In the genomic region with DNA sequence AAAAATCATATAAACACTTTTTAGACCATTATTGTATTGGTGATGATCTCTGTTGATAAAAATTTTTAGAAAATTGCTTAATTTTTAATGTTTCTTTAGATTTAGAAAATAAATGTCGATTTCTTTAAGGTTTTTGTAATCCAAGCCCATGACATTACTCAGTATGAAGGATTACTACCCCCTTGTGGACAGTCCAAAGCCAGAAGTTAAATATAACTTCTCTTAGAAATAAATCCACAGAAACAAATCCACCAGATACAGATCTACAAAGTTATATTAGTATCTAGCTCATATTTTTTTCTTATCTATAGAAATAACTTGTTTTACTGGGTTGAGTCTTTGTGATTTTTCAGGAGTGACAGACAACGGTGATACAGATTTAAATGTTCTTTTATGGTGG, we compare ENCODE assay signal across 8 cellular contexts. TPM values are rescaled to one million over a fixed set of nuclear protein-coding genes. Genes with fewer than 3 reads are reported as not detected.
DNase-seq lines count a peak whose midpoint lies in the region; ATAC-seq, FAIRE-seq and TF ChIP-seq lines count a peak whose summit lies in the region.

No MANE protein-coding gene starts in this region.

- no peak overlapping the region for H3K27ac ChIP-seq in esophagus muscularis mucosa (replicated peaks in 1 of 4)
- H3K27ac ChIP-seq in spleen, result no peak overlapping the region

- TF ChIP-seq EP300 in esophagus muscularis mucosa (IDR thresholded peaks at IDR 0.05), result no peak

- no peak overlapping the region for H3K4me3 ChIP-seq in esophagus muscularis mucosa
- H3K4me3 ChIP-seq in spleen, result no peak overlapping the region

- peak; percentile 15 to 54 (median 34) for TF ChIP-seq CTCF in esophagus muscularis mucosa (IDR thresholded peaks at IDR 0.05)
- TF ChIP-seq CTCF in spleen (IDR thresholded peaks at IDR 0.05 in 8 of 11, conservative IDR thresholded peaks at IDR 0.05 in 3 of 11), result peak in 7 of 11 experiments; percentile 21 to 42 (median 31)

- FAIRE-seq in RCC 7860 (lab: Jason Lieb, UNC), result peak; percentile 76

- H3K9me3 ChIP-seq in esophagus muscularis mucosa (no peaks in the 10 kb centered on the region), spleen (no peaks in the 10 kb centered on the region)

- H3K36me3 ChIP-seq in esophagus muscularis mucosa (peaks cover 0 to 21% (median 2%) of the 10 kb centered on the region in 4 donors), spleen (peaks cover 0 to 42% (median 0%) of the 10 kb centered on the region in 6 donors)

- 67% methylated on average over 2 of the region's 2 CpGs for WGBS in esophagus muscularis mucosa
- WGBS in spleen, 5 donors, result 74 to 85% (median 79%) methylated on average over 2 of the region's 2 CpGs

- ATAC-seq in GM18502 (IDR thresholded peaks at IDR 0.05; ENCODE audit: poor library complexity, unreplicated experiment), result no peak

- no peak for TF ChIP-seq POLR2A in esophagus muscularis mucosa (IDR thresholded peaks at IDR 0.05; ENCODE audit: low read depth)
- TF ChIP-seq POLR2A in spleen (IDR thresholded peaks at IDR 0.05), result no peak

- H3K4me1 ChIP-seq in esophagus muscularis mucosa (no peaks in the 10 kb centered on the region), spleen (no peaks in the 10 kb centered on the region)

- intact Hi-C loops in esophagus muscularis mucosa (cut with DNase I) (no loop called here), spleen (cut with DNase I; ENCODE audit: low total_unique reads) (no loop called here)

- DNase-seq in NOMO-1 treated with DMSO at 0.1 percent for 48 hours (lab: John Stamatoyannopoulos, UW; ENCODE audit: unreplicated experiment), result peak; percentile 13
- no peak for DNase-seq in NOMO-1 treated with dmso at 0.1 percent for 144 hours (lab: John Stamatoyannopoulos, UW; ENCODE audit: unreplicated experiment)
- no peak for DNase-seq in RCC 7860 (ENCODE audit: low spot score)
- DNase-seq in esophagus muscularis mucosa (ENCODE audit: extremely low spot score), result no peak
- no peak for DNase-seq in spleen
- no peak for DNase-seq in NCI-H774 (lab: John Stamatoyannopoulos, UW)
- DNase-seq in germinal center (ENCODE audit: low spot score), result no peak

- H3K27me3 ChIP-seq in esophagus muscularis mucosa (no peaks in the 10 kb centered on the region), spleen (replicated peaks in 1 of 7) (no peaks in the 10 kb centered on the region)

RNA-seq across cellular contexts. Expression of a gene that starts 18.9 kb away (rescaled TPM):
- total RNA-seq in esophagus muscularis mucosa (10 to 100 TPM in 2 of 4 donors, 1 to 10 TPM in 2; 5.4 to 17.4 (median 12.4) TPM), spleen (10 to 100 TPM; 12.9 to 36.9 (median 19.2) TPM)
- polyA plus RNA-seq in spleen, result 10 to 100 TPM; 13.0 to 23.4 (median 15.2) TPM

RNA-seq across cellular contexts. Expression of a gene that starts 30.3 kb away (rescaled TPM):
- 10 to 100 TPM; 12.6 to 19.9 (median 14.8) TPM for total RNA-seq in esophagus muscularis mucosa
- 10 to 100 TPM; 48.6 to 92.9 (median 62.6) TPM for total RNA-seq in spleen
- 1 to 10 TPM; 5.6 to 9.4 (median 8.7) TPM for polyA plus RNA-seq in spleen

RNA-seq across cellular contexts. Expression of a gene that starts 35.2 kb away (rescaled TPM):
- total RNA-seq in esophagus muscularis mucosa, result 10 to 100 TPM; 11.7 to 28.7 (median 14.4) TPM
- 10 to 100 TPM; 17.3 to 32.4 (median 24.1) TPM for total RNA-seq in spleen
- polyA plus RNA-seq in spleen, result 10 to 100 TPM in 2 of 3 donors, 1 to 10 TPM in 1; 9.7 to 14.3 (median 13.4) TPM
